Comparison of ENCODE assay signal across 31 cellular contexts in genomic region chr3:9141903-9142302, GRCh38.
DNase-seq lines count a peak whose midpoint lies in the region; FAIRE-seq and TF ChIP-seq lines count a peak whose summit lies in the region.
"Had no signal": no experiment of that assay in that cellular context is flagged by ENCODE, and none has a peak within 500 bp of the region (broad histone marks: within the 10 kb centered on the region; RNA-seq: fewer than 3 reads in every experiment).

No MANE protein-coding gene starts in this region.

- H3K4me3 ChIP-seq in breast epithelium: no peak overlapping the region
- H3K4me3 ChIP-seq in bronchial epithelial cell (ENCODE audit: low read depth, low read length): no peak overlapping the region
- H3K4me3 ChIP-seq in keratinocyte (ENCODE audit: control insufficient read depth in 2 of 3, extremely low read depth in 1 of 3, insufficient read depth in 2 of 3, low read depth in 1 of 3, low read length in 3 of 3): no peak overlapping the region
- no peak overlapping the region for H3K4me3 ChIP-seq in uterus
- H3K4me3 ChIP-seq: gastroesophageal sphincter, GM12878, lower lobe of right lung, neural progenitor cell, prostate gland had no signal

- no peak overlapping the region for H3K9ac ChIP-seq in keratinocyte (ENCODE audit: control insufficient read depth, extremely low read depth, insufficient read depth, low read length)
- H3K9ac ChIP-seq: neural progenitor cell had no signal

- no peak overlapping the region for H2AFZ ChIP-seq in keratinocyte (ENCODE audit: control insufficient read depth, low read length)
- H2AFZ ChIP-seq: neural progenitor cell had no signal

- peaks cover 18% of the 10 kb centered on the region for H3K9me3 Mint-ChIP-seq in MCF 10A (ENCODE audit: unreplicated experiment)
- H3K9me3 Mint-ChIP-seq in activated CD4-positive, alpha-beta memory T cell treated with anti-CD3 and anti-CD28 coated beads for 36 hours: no peaks in the 10 kb centered on the region
- H3K9me3 Mint-ChIP-seq: type B pancreatic cell had no signal

- FAIRE-seq in bronchial epithelial cell (lab: Jason Lieb, UNC): no peak
- FAIRE-seq in keratinocyte (lab: Jason Lieb, UNC): no peak
- FAIRE-seq: A204.1, GM12878, HTR-8/SVneo, islet of Langerhans, small intestine had no signal

- H3K36me3 ChIP-seq in breast epithelium (no peaks in the 10 kb centered on the region), bronchial epithelial cell (ENCODE audit: control insufficient read depth, insufficient read depth, low read length) (peaks cover 5% of the 10 kb centered on the region), keratinocyte (ENCODE audit: control insufficient read depth in 2 of 2, extremely low read depth in 1 of 2, insufficient read depth in 2 of 2, low read length in 2 of 2) (no peaks in the 10 kb centered on the region), uterus (no peaks in the 10 kb centered on the region)
- H3K36me3 ChIP-seq: gastroesophageal sphincter, lower lobe of right lung, neural progenitor cell, prostate gland had no signal

- CTCF ChIA-PET in MCF 10A (lab: Yijun Ruan, JAX): interaction anchor here (0.7 to 1.4 kb wide), 2 partner anchors 108 to 110 kb away, joined by 3 read pairs; partner anchors contain the start of gene SRGAP3
- CTCF ChIA-PET in activated CD4-positive, alpha-beta memory T cell treated with anti-CD3 and anti-CD28 coated beads for 36 hours (lab: Charles Lee): interaction anchor here (1.6 kb wide), 1 partner anchor 160 kb away, joined by 3 read pairs; no protein-coding TSS in a partner anchor

- no peaks in the 10 kb centered on the region for H3K9me1 ChIP-seq in keratinocyte (ENCODE audit: control insufficient read depth, extremely low read depth, insufficient read depth, low read length)

- POLR2A ChIA-PET in MCF 10A (lab: Yijun Ruan, JAX): interaction anchor here (0.6 to 1.4 kb wide), 7 partner anchors 12 to 318 kb away, joined by 3 to 19 read pairs (median 4); partner anchors contain the start of gene SRGAP3
- POLR2A ChIA-PET in activated CD4-positive, alpha-beta memory T cell treated with anti-CD3 and anti-CD28 coated beads for 36 hours (lab: Charles Lee): interaction anchor here (0.7 kb wide), 1 partner anchor 964 kb away, joined by 3 read pairs; no protein-coding TSS in a partner anchor

- H3K4me1 Mint-ChIP-seq in MCF 10A (ENCODE audit: insufficient read depth, unreplicated experiment): peaks cover 28% of the 10 kb centered on the region
- H3K4me1 Mint-ChIP-seq in activated CD4-positive, alpha-beta memory T cell treated with anti-CD3 and anti-CD28 coated beads for 36 hours (ENCODE audit: low read depth): no peaks in the 10 kb centered on the region
- H3K4me1 Mint-ChIP-seq: activated T-helper 17 cell treated with anti-CD3 and anti-CD28 coated beads, Interleukin-2, amount 50 U/mL, for 72 hours had no signal

- H3K27me3 ChIP-seq in breast epithelium (no peaks in the 10 kb centered on the region), bronchial epithelial cell (ENCODE audit: control insufficient read depth, insufficient read depth, low read length) (no peaks in the 10 kb centered on the region), keratinocyte (ENCODE audit: control insufficient read depth, extremely low read depth, insufficient read depth, low read length) (no peaks in the 10 kb centered on the region), uterus (no peaks in the 10 kb centered on the region)
- H3K27me3 ChIP-seq: gastroesophageal sphincter, neural progenitor cell had no signal

- H3K9me3 ChIP-seq in breast epithelium (peaks cover 0 to 4% of the 10 kb centered on the region in 2 donors), keratinocyte (ENCODE audit: control insufficient read depth, low read depth, low read length) (no peaks in the 10 kb centered on the region), uterus (no peaks in the 10 kb centered on the region)
- H3K9me3 ChIP-seq: lower lobe of right lung, prostate gland had no signal

- no TSS peak for BruUV-seq in MCF 10A (replicated peaks; lab: Mats Ljungman, UMichigan)

- no peaks in the 10 kb centered on the region for H3K27me3 Mint-ChIP-seq in MCF 10A (ENCODE audit: insufficient read depth, unreplicated experiment)
- H3K27me3 Mint-ChIP-seq in activated CD4-positive, alpha-beta memory T cell treated with anti-CD3 and anti-CD28 coated beads for 36 hours: peaks cover 11% of the 10 kb centered on the region
- H3K27me3 Mint-ChIP-seq: type B pancreatic cell had no signal

- DNase-seq in MCF 10A (ENCODE audit: unreplicated experiment) (peak; percentile 81), breast epithelium (ENCODE audit: low spot score in 2 of 2) (no peak), bronchial epithelial cell (ENCODE audit: low read depth) (peak; percentile 79), keratinocyte (ENCODE audit: low read depth, low spot score) (no peak), uterus (no peak), NCI-H345 (lab: John Stamatoyannopoulos, UW) (no peak)
- DNase-seq in activated CD4-positive, alpha-beta memory T cell treated with anti-CD3 and anti-CD28 coated beads for 36 hours: no peak
- DNase-seq in activated CD4-positive, alpha-beta T cell treated with anti-CD3 and anti-CD28 coated beads, Interleukin-2, amount 50 U/mL, for 48 hours: no peak
- DNase-seq: activated B cell treated with CpG ODN at 0.5 μM for 24 hours; activated CD8-positive, alpha-beta memory T cell treated with anti-CD3 and anti-CD28 coated beads, Interleukin-2, amount 50 U/mL, for 4 hours; aorta; DND-41; H7; KBM-7; lower lobe of right lung; NCI-H1694 treated with DMSO at 0.1 percent for 48 hours; NCI-H774; small intestine had no signal

- no peaks in the 10 kb centered on the region for H4K20me1 ChIP-seq in keratinocyte (ENCODE audit: control insufficient read depth, extremely low read depth, insufficient read depth, low read length)

- TF ChIP-seq POLR2A in breast epithelium (IDR thresholded peaks at IDR 0.05): no peak
- TF ChIP-seq POLR2A in uterus (IDR thresholded peaks at IDR 0.05): no peak

- dilution Hi-C loops in keratinocyte (cut with MboI; ENCODE audit: extremely low pct_ligation_motif_present, low sequenced_read_pairs): no loop called here

- peak overlapping the region in 1 of 2 donors; percentile 58 for H3K27ac ChIP-seq in breast epithelium
- no peak overlapping the region for H3K27ac ChIP-seq in keratinocyte (ENCODE audit: control insufficient read depth, insufficient read depth, low read length)
- peak overlapping the region; percentile 51 to 68 for H3K27ac ChIP-seq in uterus
- H3K27ac ChIP-seq: epithelial cell of prostate, lower lobe of right lung, neural progenitor cell had no signal

- H3K27ac Mint-ChIP-seq in MCF 10A (ENCODE audit: low read depth, unreplicated experiment): peak overlapping the region; percentile 89
- no peak overlapping the region for H3K27ac Mint-ChIP-seq in activated CD4-positive, alpha-beta memory T cell treated with anti-CD3 and anti-CD28 coated beads for 36 hours
- H3K27ac Mint-ChIP-seq: activated B cell treated with CpG ODN at 0.5 μM for 24 hours; activated naive CD4-positive, alpha-beta T cell treated with anti-CD3 and anti-CD28 coated beads, Interleukin-2, amount 50 U/mL, for 72 hours; activated T-helper 17 cell treated with anti-CD3 and anti-CD28 coated beads, Interleukin-2, amount 50 U/mL, for 72 hours; B cell; neural progenitor cell; T-helper 2 cell treated with Interferon-gamma antibody and Interleukin-4, amounts not matched to agents 5 μg/mL and 100 μg/mL, for 36 hours; type B pancreatic cell had no signal

- H3K4me1 ChIP-seq in breast epithelium (peaks cover 3 to 8% of the 10 kb centered on the region in 2 donors), keratinocyte (ENCODE audit: control insufficient read depth, extremely low read depth, insufficient read depth, low read length) (peaks cover 17% of the 10 kb centered on the region), uterus (peaks cover 6 to 8% of the 10 kb centered on the region in 2 donors)
- H3K4me1 ChIP-seq: lower lobe of right lung, prostate gland had no signal

- peak overlapping the region; percentile 61 for H3K4me2 ChIP-seq in keratinocyte (ENCODE audit: control insufficient read depth, extremely low read depth, insufficient read depth, low read depth, low read length)
- H3K4me2 ChIP-seq: neural progenitor cell had no signal

- peak overlapping the region; percentile 39 for H3K4me3 Mint-ChIP-seq in MCF 10A (ENCODE audit: unreplicated experiment)
- H3K4me3 Mint-ChIP-seq in activated CD4-positive, alpha-beta memory T cell treated with anti-CD3 and anti-CD28 coated beads for 36 hours: no peak overlapping the region
- H3K4me3 Mint-ChIP-seq: activated B cell treated with CpG ODN at 0.5 μM for 24 hours; activated T-helper 17 cell treated with anti-CD3 and anti-CD28 coated beads, Interleukin-2, amount 50 U/mL, for 72 hours; B cell; neural progenitor cell; T-helper 2 cell treated with Interferon-gamma antibody and Interleukin-4, amounts not matched to agents 5 μg/mL and 100 μg/mL, for 36 hours had no signal

- H3K79me2 ChIP-seq in keratinocyte (ENCODE audit: control insufficient read depth, insufficient read depth, low read length): peaks cover 2% of the 10 kb centered on the region

- no peaks in the 10 kb centered on the region for H3K36me3 Mint-ChIP-seq in MCF 10A (ENCODE audit: insufficient read depth, unreplicated experiment)
- no peaks in the 10 kb centered on the region for H3K36me3 Mint-ChIP-seq in activated CD4-positive, alpha-beta memory T cell treated with anti-CD3 and anti-CD28 coated beads for 36 hours
- H3K36me3 Mint-ChIP-seq: activated naive CD4-positive, alpha-beta T cell treated with anti-CD3 and anti-CD28 coated beads, Interleukin-2, amount 50 U/mL, for 72 hours had no signal

- no peak for TF ChIP-seq CTCF in MCF 10A (IDR thresholded peaks at IDR 0.05; ENCODE audit: unreplicated experiment)
- no peak for TF ChIP-seq CTCF in breast epithelium (IDR thresholded peaks at IDR 0.05)
- TF ChIP-seq CTCF in bronchial epithelial cell (IDR thresholded peaks at IDR 0.05; ENCODE audit: insufficient read depth, low read length, severe bottlenecking): no peak
- no peak for TF ChIP-seq CTCF in keratinocyte (optimal IDR thresholded peaks at IDR 0.05 in 1 of 3, IDR thresholded peaks at IDR 0.05 in 1 of 3, conservative IDR thresholded peaks at IDR 0.05 in 1 of 3; ENCODE audit: extremely low read depth in 1 of 3, insufficient read depth in 2 of 3, low read length in 3 of 3)
- TF ChIP-seq CTCF in uterus (IDR thresholded peaks at IDR 0.05): no peak

- intact Hi-C loops in MCF 10A (cut with micrococcal nuclease): loop anchor here (5.0 kb wide), 1 partner anchor 105 kb away; the partner anchor contains the start of gene SRGAP3
- intact Hi-C loops in breast epithelium (cut with DNase I; ENCODE audit: low total_unique reads): no loop called here
- intact Hi-C loops in uterus (cut with DNase I; ENCODE audit: low total_unique reads): no loop called here
- intact Hi-C loops in activated CD4-positive, alpha-beta memory T cell treated with anti-CD3 and anti-CD28 coated beads for 36 hours (cut with micrococcal nuclease): no loop called here

Comparison
In these comparisons a context has a peak if more than half of its experiments do, and no peak if none do; other contexts are left out.
1. DNase-seq: peak in MCF 10A (single experiment) and bronchial epithelial cell (single experiment); none in breast epithelium (0 of 2), keratinocyte (single experiment), uterus (0 of 2), activated CD4-positive, alpha-beta memory T cell treated with anti-CD3 and anti-CD28 coated beads for 36 hours (single experiment), NCI-H345 (single experiment) and activated CD4-positive, alpha-beta T cell treated with anti-CD3 and anti-CD28 coated beads, Interleukin-2, amount 50 U/mL, for 48 hours (0 of 2).